8 cellular contexts compared by ENCODE assay signal in genomic region chr5:177310757-177311173, GRCh38. TPM values are rescaled to one million over a fixed set of nuclear protein-coding genes. Genes with fewer than 3 reads are reported as not detected.
DNase-seq lines count a peak whose midpoint lies in the region; ATAC-seq and TF ChIP-seq lines count a peak whose summit lies in the region.

No MANE protein-coding gene starts in this region.

- 3 to 23% (median 4%) methylated on average over 10 of the region's 10 CpGs for WGBS in spleen, 5 donors

- H3K4me1 ChIP-seq in spleen: peaks cover 35 to 97% (median 81%) of the 10 kb centered on the region in 6 donors

- no peak for TF ChIP-seq POLR2A in spleen (IDR thresholded peaks at IDR 0.05)

- no peaks in the 10 kb centered on the region for H3K9me3 ChIP-seq in spleen

- intact Hi-C loops in spleen (cut with DNase I; ENCODE audit: low total_unique reads) (loop anchor here (10.0 kb wide), 2 partner anchors 54 to 144 kb away; no protein-coding TSS in a partner anchor), cardiac septum (cut with DNase I) (loop anchor here (10.0 kb wide), 1 partner anchor 144 kb away; no protein-coding TSS in a partner anchor)

- H3K27ac ChIP-seq in RWPE1: peak overlapping the region; percentile 84
- peak overlapping the region in 7 of 8 donors; percentile 36 to 94 (median 87) for H3K27ac ChIP-seq in spleen

- CTCF ChIA-PET in RWPE1 (lab: Yijun Ruan, JAX): interaction anchor here (1.5 to 3.3 kb wide), 5 partner anchors 79 to 241 kb away, joined by 4 to 12 read pairs (median 7); no protein-coding TSS in a partner anchor

- H3K27me3 ChIP-seq in spleen (replicated peaks in 1 of 7): no peaks in the 10 kb centered on the region

- peaks cover 0 to 33% (median 18%) of the 10 kb centered on the region in 6 donors for H3K36me3 ChIP-seq in spleen

- DNase-seq in RWPE1 (ENCODE audit: low spot score) (no peak), epithelial cell of esophagus (ENCODE audit: low read depth) (peak; percentile 50), spleen (peak; percentile 88), cardiac septum (ENCODE audit: low spot score) (no peak), medulla oblongata (ENCODE audit: extremely low spot score) (no peak)

- TF ChIP-seq CTCF in RWPE1 (conservative IDR thresholded peaks at IDR 0.05; ENCODE audit: low read depth) (no peak), epithelial cell of esophagus (IDR thresholded peaks at IDR 0.05; ENCODE audit: insufficient read depth, low read depth, low read length, missing control alignments) (no peak), spleen (IDR thresholded peaks at IDR 0.05 in 8 of 11, conservative IDR thresholded peaks at IDR 0.05 in 3 of 11) (no peak)

- H3K4me3 ChIP-seq in GM08714 (ENCODE audit: low read length) (peak overlapping the region; percentile 83), epithelial cell of esophagus (ENCODE audit: low read length) (peak overlapping the region; percentile 5), spleen (peak overlapping the region in 7 of 8 donors; percentile 52 to 89 (median 72))

- POLR2A ChIA-PET in RWPE1 (lab: Yijun Ruan, JAX; ENCODE audit: low non-redundant PET): no interaction called here

- ATAC-seq in HG02885 (IDR thresholded peaks at IDR 0.05; ENCODE audit: poor library complexity, unreplicated experiment) (peak; percentile 22), GM21576 (IDR thresholded peaks at IDR 0.05; ENCODE audit: unreplicated experiment) (no peak)

RNA-seq across cellular contexts. Expression of gene MXD3, which starts 0.9 kb away (rescaled TPM):
- total RNA-seq in spleen (10 to 100 TPM; 19.3 to 80.7 (median 26.7) TPM), cardiac septum (1.9 TPM)
- polyA plus RNA-seq in spleen: 10 to 100 TPM; 25.9 to 32.5 (median 26.2) TPM

RNA-seq across cellular contexts. Expression of gene PRELID1, which starts 7.2 kb away (rescaled TPM):
- total RNA-seq in spleen (100 to 1,000 TPM in 5 of 7 donors, 10 to 100 TPM in 2; 74.5 to 173 (median 106) TPM), cardiac septum (49.8 TPM)
- polyA plus RNA-seq in spleen: 100 to 1,000 TPM; 131 to 174 (median 154) TPM

RNA-seq across cellular contexts. Expression of gene RAB24, which starts 7.2 kb away (rescaled TPM):
- total RNA-seq in spleen: 10 to 100 TPM; 52.1 to 90.4 (median 80.8) TPM
- polyA plus RNA-seq in spleen: 100 to 1,000 TPM in 2 of 3 donors, 10 to 100 TPM in 1; 90.6 to 181 (median 170) TPM
- 19.0 TPM for total RNA-seq in cardiac septum

RNA-seq across cellular contexts. Expression of gene LMAN2, which starts 40.7 kb away (rescaled TPM):
- total RNA-seq in spleen: 100 to 1,000 TPM in 4 of 7 donors, 10 to 100 TPM in 3; 92.4 to 211 (median 109) TPM
- 10 to 100 TPM; 50.1 to 96.6 (median 72.5) TPM for polyA plus RNA-seq in spleen
- total RNA-seq in cardiac septum: 67.5 TPM

RNA-seq across cellular contexts. Expression of gene RGS14, which starts 47.0 kb away (rescaled TPM):
- total RNA-seq in spleen: 100 to 1,000 TPM in 1 of 7 donors, 10 to 100 TPM in 6; 61.5 to 111 (median 77.1) TPM
- polyA plus RNA-seq in spleen: 10 to 100 TPM; 45.3 to 95.9 (median 61.6) TPM
- 4.3 TPM for total RNA-seq in cardiac septum

Comparison
In these comparisons a context has a peak if more than half of its experiments do, and no peak if none do; other contexts are left out.
1. H3K4me3 ChIP-seq: peak in every context shown above with its lines; median percentile 83 in GM08714; 72 in spleen; 5 in epithelial cell of esophagus.
2. DNase-seq: peak in epithelial cell of esophagus (single experiment) and spleen (single experiment); none in RWPE1 (single experiment), cardiac septum (single experiment) and medulla oblongata (single experiment).